ENCODE assay signal across 9 cellular contexts in the genomic region with DNA sequence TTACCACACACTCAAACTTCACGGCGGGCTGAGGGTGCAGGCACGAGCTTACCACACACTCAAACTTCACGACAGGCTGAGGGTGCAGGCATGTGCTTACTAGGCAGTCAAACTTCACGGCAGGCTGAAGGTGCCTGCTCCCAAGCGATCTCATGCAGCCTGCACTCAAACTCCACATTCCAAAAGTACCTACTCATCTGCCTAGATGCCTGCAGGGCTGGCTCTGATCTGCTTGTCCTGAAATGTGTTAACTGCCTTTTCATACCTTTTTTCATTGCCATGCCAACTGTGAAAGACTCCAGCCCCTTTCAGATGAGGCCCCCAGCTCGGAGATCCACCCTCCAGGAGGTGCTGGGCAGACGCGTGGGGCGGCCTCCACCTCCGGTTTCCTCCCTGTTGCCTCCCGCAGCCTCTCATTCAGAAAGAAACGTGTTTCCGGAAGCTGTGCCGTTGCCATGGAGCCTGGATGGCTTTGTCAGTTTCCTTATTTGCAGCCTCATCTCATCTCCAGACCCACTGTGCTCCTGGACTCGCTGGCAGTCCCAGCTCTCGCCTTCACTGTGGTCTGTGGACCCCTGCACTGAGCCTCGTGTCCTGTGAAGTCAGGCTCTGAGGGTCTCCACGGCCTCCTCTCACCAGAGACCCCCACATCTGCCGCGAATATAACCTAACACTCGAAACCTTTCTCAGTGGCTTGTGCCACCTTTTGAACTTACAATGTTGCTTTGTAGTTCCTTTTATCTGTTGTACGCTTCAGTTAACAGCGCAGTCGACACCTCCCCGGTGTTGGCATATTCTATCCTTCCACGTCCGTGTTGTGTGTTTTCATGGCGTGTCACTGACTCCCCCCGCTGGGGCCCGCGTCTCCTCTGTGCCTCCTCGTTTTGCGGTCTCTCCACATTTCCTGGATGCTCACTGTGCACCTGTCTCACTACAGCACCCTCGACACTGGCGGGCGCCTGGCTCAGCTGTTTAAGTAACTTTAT.
DNase-seq lines count a peak whose midpoint lies in the region; ATAC-seq and TF ChIP-seq lines count a peak whose summit lies in the region.
"Had no signal": no experiment of that assay in that cellular context is flagged by ENCODE, and none has a peak within 500 bp of the region (broad histone marks: within the 10 kb centered on the region; RNA-seq: fewer than 3 reads in every experiment).

No MANE protein-coding gene starts in this region.

- peak; percentile 97 for ATAC-seq in GM21360 (IDR thresholded peaks at IDR 0.05; ENCODE audit: unreplicated experiment)
- no peak for ATAC-seq in HG02571 (IDR thresholded peaks at IDR 0.05; ENCODE audit: unreplicated experiment)
- no peak for ATAC-seq in GM18502 (IDR thresholded peaks at IDR 0.05; ENCODE audit: poor library complexity, unreplicated experiment)

- H3K4me3 ChIP-seq in NB4 (ENCODE audit: low read depth, low read length) (no peak overlapping the region), smooth muscle cell (no peak overlapping the region)
- H3K4me3 ChIP-seq: right lobe of liver had no signal

- H4K20me1 ChIP-seq in smooth muscle cell (ENCODE audit: low read depth), result no peaks in the 10 kb centered on the region

- H3K27me3 ChIP-seq in smooth muscle cell (ENCODE audit: low read depth), result no peaks in the 10 kb centered on the region
- H3K27me3 ChIP-seq: right lobe of liver had no signal

- no peaks in the 10 kb centered on the region for H3K4me1 ChIP-seq in smooth muscle cell (ENCODE audit: low read depth)
- H3K4me1 ChIP-seq: right lobe of liver had no signal

- H3K9ac ChIP-seq in smooth muscle cell (ENCODE audit: low read depth), result peak overlapping the region; percentile 16

- no peaks in the 10 kb centered on the region for H3F3A ChIP-seq in smooth muscle cell (ENCODE audit: low read depth)

- H3K79me2 ChIP-seq in smooth muscle cell (ENCODE audit: low read depth), result no peaks in the 10 kb centered on the region

- no peak overlapping the region for H2AFZ ChIP-seq in smooth muscle cell (ENCODE audit: low read depth)

- H3K36me3 ChIP-seq in smooth muscle cell (ENCODE audit: low read depth), result no peaks in the 10 kb centered on the region
- H3K36me3 ChIP-seq: right lobe of liver had no signal

- 57% methylated on average over 37 of the region's 37 CpGs for WGBS in smooth muscle cell (ENCODE audit: low lambda C conversion rate)

- peak overlapping the region; percentile 14 for H3K27ac ChIP-seq in smooth muscle cell (ENCODE audit: low read depth)
- H3K27ac ChIP-seq: right lobe of liver had no signal

- TF ChIP-seq CTCF in NB4 (IDR thresholded peaks at IDR 0.05; ENCODE audit: low read depth, low read length) (no peak), smooth muscle cell (IDR thresholded peaks at IDR 0.05; ENCODE audit: borderline replicate concordance, insufficient read depth, poor library complexity, severe bottlenecking) (no peak)

- peak overlapping the region; percentile 78 for H3K4me2 ChIP-seq in smooth muscle cell

- no peaks in the 10 kb centered on the region for H3K9me3 ChIP-seq in smooth muscle cell (replicated peaks; ENCODE audit: low read depth)
- H3K9me3 ChIP-seq: right lobe of liver had no signal

- DNase-seq in NB4 (ENCODE audit: low read depth), result peak; percentile 79
- peak; percentile 70 for DNase-seq in activated CD4-positive, alpha-beta T cell treated with anti-CD3 and anti-CD28 coated beads for 48 hours
- DNase-seq in ecto neural progenitor cell (ENCODE audit: low spot score), result peak; percentile 76
- DNase-seq in smooth muscle cell (lab: John Stamatoyannopoulos, UW; ENCODE audit: unreplicated experiment), result no peak
- no peak for DNase-seq in erythroblast (lab: John Stamatoyannopoulos, UW)
- DNase-seq: right lobe of liver had no signal

- TF ChIP-seq POLR2A in NB4 (IDR thresholded peaks at IDR 0.05; ENCODE audit: extremely low read depth, insufficient read length), result no peak
- TF ChIP-seq POLR2A in erythroblast (IDR thresholded peaks at IDR 0.05; ENCODE audit: low read length), result no peak

Comparison
In these comparisons a context has a peak if more than half of its experiments do, and no peak if none do; other contexts are left out.
1. DNase-seq: peak in NB4 (single experiment), activated CD4-positive, alpha-beta T cell treated with anti-CD3 and anti-CD28 coated beads for 48 hours (single experiment) and ecto neural progenitor cell (single experiment); none in smooth muscle cell (single experiment) and erythroblast (0 of 2).